In genomic region chr20:49475979-49476378, GRCh38 we compare ENCODE assay signal across 20 cellular contexts. TPM values are rescaled to one million over a fixed set of nuclear protein-coding genes. Genes with fewer than 3 reads are reported as not detected.
DNase-seq lines count a peak whose midpoint lies in the region; FAIRE-seq and TF ChIP-seq lines count a peak whose summit lies in the region.
"Had no signal": no experiment of that assay in that cellular context is flagged by ENCODE, and none has a peak within 500 bp of the region (broad histone marks: within the 10 kb centered on the region; RNA-seq: fewer than 3 reads in every experiment).

No MANE protein-coding gene starts in this region.

- H2BK20ac ChIP-seq in H1 (ENCODE audit: low read length) = no peak overlapping the region

- no peak overlapping the region for H3K14ac ChIP-seq in H1 (ENCODE audit: insufficient read length)

- TF ChIP-seq POLR2A in H1 (IDR thresholded peaks at IDR 0.05; ENCODE audit: control extremely low read depth in 1 of 2, low read depth in 2 of 2, low read length in 2 of 2) (no peak), esophagus muscularis mucosa (IDR thresholded peaks at IDR 0.05; ENCODE audit: low read depth) (no peak), ovary (IDR thresholded peaks at IDR 0.05) (no peak)

- H3K27me3 Mint-ChIP-seq in activated T-cell treated with anti-CD3 and anti-CD28 coated beads, Interleukin-2, amount 50 U/mL, for 24 hours = peaks cover 61% of the 10 kb centered on the region

- H3K27me3 ChIP-seq in H1 (replicated peaks in 1 of 4; ENCODE audit: control insufficient read depth in 3 of 4, extremely low read depth in 1 of 4, insufficient read depth in 3 of 4, low read length in 3 of 4) (no peaks in the 10 kb centered on the region; a peak in 1 of 7 replicates), esophagus muscularis mucosa (no peaks in the 10 kb centered on the region), ovary (no peaks in the 10 kb centered on the region)
- H3K27me3 ChIP-seq: BLaER1 treated with 17β-estradiol and CSF1 and Interleukin-3, amounts not matched to agents 10 nM and 100 nM had no signal

- no peaks in the 10 kb centered on the region for H3K79me1 ChIP-seq in H1 (ENCODE audit: low read depth, low read length)

- FAIRE-seq in H1 (lab: Jason Lieb, UNC) = no peak
- FAIRE-seq in urothelium cell line (lab: Jason Lieb, UNC) = peak; percentile 40

- CTCF ChIA-PET in H1 (lab: Charles Lee; ENCODE audit: partially characterized antibody) = interaction anchor here (1.0 to 2.8 kb wide), 11 partner anchors 9 to 415 kb away, joined by 3 to 12 read pairs (median 4); no protein-coding TSS in a partner anchor

- no peak overlapping the region for H2BK15ac ChIP-seq in H1 (ENCODE audit: low read length)

- H3K4me3 ChIP-seq in H1 (ENCODE audit: extremely low read depth in 1 of 4, insufficient read depth in 2 of 4, low read depth in 3 of 4, low read length in 4 of 4) (no peak overlapping the region), esophagus muscularis mucosa (no peak overlapping the region), ovary (no peak overlapping the region)
- H3K4me3 ChIP-seq: BLaER1 treated with 17β-estradiol and CSF1 and Interleukin-3, amounts not matched to agents 10 nM and 100 nM; GM23248 had no signal

- no peaks in the 10 kb centered on the region for H3K36me3 Mint-ChIP-seq in activated T-cell treated with anti-CD3 and anti-CD28 coated beads, Interleukin-2, amount 50 U/mL, for 24 hours (ENCODE audit: low read depth)

- H3K23ac ChIP-seq in H1 (ENCODE audit: insufficient read length) = no peak overlapping the region

- no peak overlapping the region for H3K4me2 ChIP-seq in H1 (ENCODE audit: insufficient read depth in 1 of 2, low read depth in 2 of 2, low read length in 2 of 2)
- H3K4me2 ChIP-seq: BLaER1 treated with 17β-estradiol and CSF1 and Interleukin-3, amounts not matched to agents 10 nM and 100 nM had no signal

- H3K9ac ChIP-seq in H1 (replicated peaks in 1 of 4; ENCODE audit: extremely low read depth in 1 of 4, low read depth in 3 of 4, low read length in 3 of 4) = no peak overlapping the region
- H3K9ac ChIP-seq: BLaER1 treated with 17β-estradiol and CSF1 and Interleukin-3, amounts not matched to agents 10 nM and 100 nM; GM23248 had no signal

- H4K8ac ChIP-seq in H1 (ENCODE audit: extremely low read depth, insufficient read depth, low read length) = no peak overlapping the region

- no peak for TF ChIP-seq CTCF in H1 (IDR thresholded peaks at IDR 0.05; ENCODE audit: control extremely low read depth in 1 of 3, insufficient read depth in 1 of 3, low read depth in 1 of 3, low read length in 3 of 3)
- TF ChIP-seq CTCF in esophagus muscularis mucosa (IDR thresholded peaks at IDR 0.05) = no peak
- TF ChIP-seq CTCF in ovary (IDR thresholded peaks at IDR 0.05) = no peak

- no peaks in the 10 kb centered on the region for H4K20me1 ChIP-seq in H1 (replicated peaks in 1 of 2; ENCODE audit: control insufficient read depth in 1 of 2, insufficient read depth in 2 of 2, low read length in 2 of 2)

- no peak overlapping the region for H2AFZ ChIP-seq in H1 (ENCODE audit: low read length)
- H2AFZ ChIP-seq: GM23248 had no signal

- no peak overlapping the region for H3K4ac ChIP-seq in H1 (replicated peaks; ENCODE audit: insufficient read length, low read depth, low read length)

- POLR2A ChIA-PET in H1 (lab: Charles Lee; ENCODE audit: partially characterized antibody) = interaction anchor here (0.6 to 1.6 kb wide), 2 partner anchors 26 to 193 kb away, joined by 3 to 4 read pairs; no protein-coding TSS in a partner anchor

- whole genome bisulfite sequencing in H1 (ENCODE audit: extremely low coverage in 1 of 2, insufficient coverage in 1 of 2, insufficient read length in 1 of 2, insufficient replicate concordance in 2 of 2, low coverage in 1 of 2, low lambda C conversion rate in 2 of 2, missing lambda C conversion rate in 1 of 2), 2 experiments = 86% methylated on average over 7 of the region's 7 CpGs; no CpG with 5 or more reads in 1 of the 2 experiments
- 80% methylated on average over 7 of the region's 7 CpGs for WGBS in esophagus muscularis mucosa
- 72 to 79% (median 74%) methylated on average over 7 of the region's 7 CpGs for WGBS in ovary, 3 donors

- DNase-seq in NCI-H82 (lab: John Stamatoyannopoulos, UW) (peak; percentile 44), NCI-H82 treated with DMSO at 0.1 percent for 48 hours (lab: John Stamatoyannopoulos, UW; ENCODE audit: unreplicated experiment) (no peak), RKO (ENCODE audit: low spot score) (peak; percentile 13), H1 (ENCODE audit: low read depth in 1 of 2, low spot score in 2 of 2) (no peak), urothelium cell line (ENCODE audit: low spot score) (peak; percentile 44), esophagus muscularis mucosa (ENCODE audit: extremely low spot score) (no peak), ovary (no peak)
- no peak for DNase-seq in activated T-cell treated with anti-CD3 and anti-CD28 coated beads, Interleukin-2, amount 50 U/mL, for 24 hours
- DNase-seq: 8988T, GM23248, MV-4-11, NCI-H1436, NCI-H2029, NCI-H2171 treated with DMSO at 0.1 percent for 48 hours, NCI-H774, Right ventricle myocardium superior had no signal

- H3K56ac ChIP-seq in H1 (replicated peaks; ENCODE audit: insufficient read length, low read depth, low read length) = no peak overlapping the region

- no peak overlapping the region for H2BK5ac ChIP-seq in H1 (ENCODE audit: low read depth, low read length)

- H3K9me3 ChIP-seq in H1 (ENCODE audit: insufficient read depth in 2 of 2, low read depth in 1 of 2, low read length in 1 of 2) (no peaks in the 10 kb centered on the region), esophagus muscularis mucosa (no peaks in the 10 kb centered on the region), ovary (no peaks in the 10 kb centered on the region)
- H3K9me3 ChIP-seq: BLaER1 treated with 17β-estradiol and CSF1 and Interleukin-3, amounts not matched to agents 10 nM and 100 nM had no signal

- H3K4me1 Mint-ChIP-seq in activated T-cell treated with anti-CD3 and anti-CD28 coated beads, Interleukin-2, amount 50 U/mL, for 24 hours (ENCODE audit: low read depth) = peaks cover 2% of the 10 kb centered on the region

- no peak overlapping the region for H2BK120ac ChIP-seq in H1 (replicated peaks; ENCODE audit: low read depth, low read length)

- no peaks in the 10 kb centered on the region for H3K9me3 Mint-ChIP-seq in activated T-cell treated with anti-CD3 and anti-CD28 coated beads, Interleukin-2, amount 50 U/mL, for 24 hours
- H3K9me3 Mint-ChIP-seq: T-helper 1 cell treated with Interleukin-12 subunit alpha and Interleukin-12 subunit beta and Interleukin-4 antibody, amounts not matched to agents 30 μg/mL and 1 μg/mL, for 36 hours had no signal

- H3K23me2 ChIP-seq in H1 (ENCODE audit: low read depth, low read length) = no peaks in the 10 kb centered on the region

- TF ChIP-seq EP300 in H1 (IDR thresholded peaks at IDR 0.05; ENCODE audit: borderline replicate concordance in 1 of 2, low read depth in 2 of 2, low read length in 2 of 2) (no peak), esophagus muscularis mucosa (IDR thresholded peaks at IDR 0.05) (no peak), ovary (IDR thresholded peaks at IDR 0.05) (no peak)

- no peak overlapping the region for H3K4me3 Mint-ChIP-seq in activated T-cell treated with anti-CD3 and anti-CD28 coated beads, Interleukin-2, amount 50 U/mL, for 24 hours
- H3K4me3 Mint-ChIP-seq: T-helper 1 cell treated with Interleukin-12 subunit alpha and Interleukin-12 subunit beta and Interleukin-4 antibody, amounts not matched to agents 30 μg/mL and 1 μg/mL, for 36 hours had no signal

- intact Hi-C loops in esophagus muscularis mucosa (cut with DNase I) (no loop called here), ovary (cut with DNase I) (no loop called here)

- H3K4me1 ChIP-seq in H1 (replicated peaks in 1 of 4; ENCODE audit: control insufficient read depth in 3 of 4, insufficient read depth in 4 of 4, low read length in 3 of 4) (no peaks in the 10 kb centered on the region; a peak in 1 of 7 replicates), esophagus muscularis mucosa (peaks cover 0 to 90% (median 81%) of the 10 kb centered on the region in 4 donors), ovary (ENCODE audit: insufficient read depth) (no peaks in the 10 kb centered on the region)
- H3K4me1 ChIP-seq: BLaER1 treated with 17β-estradiol and CSF1 and Interleukin-3, amounts not matched to agents 10 nM and 100 nM had no signal

- no peak overlapping the region for H4K5ac ChIP-seq in H1 (ENCODE audit: insufficient read length, low read depth, low read length)

- H3K27ac ChIP-seq in H1 (ENCODE audit: low read depth, low read length) (no peak overlapping the region), esophagus muscularis mucosa (replicated peaks in 1 of 4) (no peak overlapping the region), ovary (no peak overlapping the region)
- H3K27ac ChIP-seq: BLaER1 treated with 17β-estradiol and CSF1 and Interleukin-3, amounts not matched to agents 10 nM and 100 nM; GM23248 had no signal

- H3K79me2 ChIP-seq in H1 (ENCODE audit: control insufficient read depth in 1 of 2, insufficient read depth in 2 of 2, low read length in 2 of 2) = no peaks in the 10 kb centered on the region

- TF ChIP-seq RAD21 in H1 (IDR thresholded peaks at IDR 0.05 in 1 of 2, conservative IDR thresholded peaks at IDR 0.05 in 1 of 2; ENCODE audit: low read depth in 2 of 2, low read length in 2 of 2) = no peak

- no peak overlapping the region for H4K91ac ChIP-seq in H1 (replicated peaks; ENCODE audit: insufficient read length, low read length)

- no peak overlapping the region for H2BK12ac ChIP-seq in H1 (ENCODE audit: low read depth, low read length)

- no peak overlapping the region for H2AK5ac ChIP-seq in H1 (ENCODE audit: low read depth, low read length)

- no peaks in the 10 kb centered on the region for H3K36me3 ChIP-seq in H1 (ENCODE audit: control insufficient read depth in 2 of 4, insufficient read depth in 4 of 4, low read length in 3 of 4)
- H3K36me3 ChIP-seq in esophagus muscularis mucosa = peaks cover 0 to 32% (median 4%) of the 10 kb centered on the region in 4 donors
- H3K36me3 ChIP-seq in ovary = no peaks in the 10 kb centered on the region
- H3K36me3 ChIP-seq: BLaER1 treated with 17β-estradiol and CSF1 and Interleukin-3, amounts not matched to agents 10 nM and 100 nM had no signal

- no peak overlapping the region for H3K27ac Mint-ChIP-seq in activated T-cell treated with anti-CD3 and anti-CD28 coated beads, Interleukin-2, amount 50 U/mL, for 24 hours
- H3K27ac Mint-ChIP-seq: T-helper 1 cell treated with Interleukin-12 subunit alpha and Interleukin-12 subunit beta and Interleukin-4 antibody, amounts not matched to agents 30 μg/mL and 1 μg/mL, for 36 hours had no signal

- H3K18ac ChIP-seq in H1 (ENCODE audit: extremely low read depth, low read length) = no peak overlapping the region

RNA-seq across cellular contexts. Expression of gene KCNB1, which starts 6.5 kb away (rescaled TPM):
- total RNA-seq in H1 (2021; fragmentation: NEBNext Ultra II Directional; extraction: Animal tissue kit (Norgen Biotek cat#: 25700)) = 0.58 and 0.59 TPM in 2 replicates
- polyA plus RNA-seq in H1 (2011; rRNA removed) (0.47 and 0.67 TPM in 2 replicates), ovary (1 to 10 TPM in 1 of 2 donors, under 1 TPM in 1; 0.17 to 3.3 TPM)
- 0.56 TPM for polyA plus RNA-seq in H1 (2011; cell fraction: cytosol; rRNA removed)
- 1.0 TPM for polyA plus RNA-seq in H1 (2011; cell fraction: nucleus; rRNA removed)
- polyA plus RNA-seq in H1 (2012, experiment 1 of 2) = 0.54 to 4.4 TPM (median 0.65 TPM) in 4 replicates
- 0.12 TPM for polyA plus RNA-seq in H1 (2012, experiment 2 of 2)
- polyA plus RNA-seq in H1 (2013, experiment 1 of 2) = 0.28 TPM
- 0.35 TPM for polyA plus RNA-seq in H1 (2013, experiment 2 of 2)
- polyA minus RNA-seq in H1 (2011; rRNA and poly(A)+ RNA removed) = 1.7 and 6.4 TPM in 2 replicates
- polyA minus RNA-seq in H1 (2011; cell fraction: cytosol; rRNA and poly(A)+ RNA removed) = 1.4 TPM
- polyA minus RNA-seq in H1 (2011; cell fraction: nucleus; rRNA and poly(A)+ RNA removed) = 1.7 TPM
- total RNA-seq in esophagus muscularis mucosa (10 to 100 TPM; 32.3 to 55.5 (median 51.9) TPM), ovary (1 to 10 TPM in 4 of 7 donors, under 1 TPM in 3; 0.12 to 5.4 (median 1.3) TPM)
- total RNA-seq: HT-29, NCI-H460 had no signal

Comparison
In these comparisons a context has a peak if more than half of its experiments do, and no peak if none do; other contexts are left out.
1. DNase-seq: peak in NCI-H82 (single experiment), RKO (single experiment) and urothelium cell line (single experiment); none in NCI-H82 treated with DMSO at 0.1 percent for 48 hours (single experiment), H1 (0 of 2), esophagus muscularis mucosa (single experiment), ovary (0 of 5) and activated T-cell treated with anti-CD3 and anti-CD28 coated beads, Interleukin-2, amount 50 U/mL, for 24 hours (single experiment).
2. RNA of gene KCNB1, which starts 6.5 kb away (total RNA-seq): 32.3 to 55.5 TPM in esophagus muscularis mucosa; 0.12 to 5.4 TPM in ovary and 0.58 to 0.59 TPM in H1; every median in the first group is over 4 times any median in the second.